9 cellular contexts compared by ENCODE assay signal in genomic region chr6:116011520-116011919, GRCh38. TPM values are rescaled to one million over a fixed set of nuclear protein-coding genes. Genes with fewer than 3 reads are reported as not detected.
DNase-seq lines count a peak whose midpoint lies in the region; ATAC-seq, FAIRE-seq and TF ChIP-seq lines count a peak whose summit lies in the region.
"Had no signal": no experiment of that assay in that cellular context is flagged by ENCODE, and none has a peak within 500 bp of the region (broad histone marks: within the 10 kb centered on the region; RNA-seq: fewer than 3 reads in every experiment).

No MANE protein-coding gene starts in this region.

- H3K4me3 Mint-ChIP-seq in Calu3 (ENCODE audit: low read depth, unreplicated experiment) = peak overlapping the region; percentile 48

- DNase-seq in Calu3 (peak; percentile 61), globus pallidus (ENCODE audit: low spot score) (no peak), DMS79 treated with DMSO at 0.1 percent for 48 hours (lab: John Stamatoyannopoulos, UW) (no peak), frontal cortex (ENCODE audit: low spot score in 2 of 2) (no peak), NAMALWA (ENCODE audit: low spot score) (no peak)

- no peak overlapping the region for H3K27ac ChIP-seq in duodenal mucosa (ENCODE audit: low read depth, low read length)

- FAIRE-seq in frontal cortex (lab: Jason Lieb, UNC) = no peak

- no peaks in the 10 kb centered on the region for H3K9me3 ChIP-seq in duodenal mucosa (ENCODE audit: control insufficient read depth in 1 of 2, low read length in 2 of 2)
- H3K9me3 ChIP-seq: thoracic aorta had no signal

- intact Hi-C loops in Calu3 (cut with micrococcal nuclease; ENCODE audit: unreplicated experiment) = loop anchor here (1.0 kb wide), 2 partner anchors 48 to 90 kb away; no protein-coding TSS in a partner anchor

- no peak overlapping the region for H3K9ac ChIP-seq in duodenal mucosa (ENCODE audit: low read depth in 1 of 2, low read length in 2 of 2)

- H3K36me3 ChIP-seq in duodenal mucosa (ENCODE audit: control insufficient read depth in 1 of 2, insufficient read depth in 2 of 2, low read length in 2 of 2) = no peaks in the 10 kb centered on the region
- H3K36me3 ChIP-seq: thoracic aorta had no signal

- BruUV-seq in Calu3 (replicated peaks; lab: Mats Ljungman, UMichigan) = no TSS peak

- ATAC-seq in GM21367 (IDR thresholded peaks at IDR 0.05; ENCODE audit: unreplicated experiment) = peak; percentile 40
- peak; percentile 32 for ATAC-seq in HG03521 (IDR thresholded peaks at IDR 0.05; ENCODE audit: unreplicated experiment)

- peaks cover 3% of the 10 kb centered on the region for H3K9me3 Mint-ChIP-seq in Calu3 (ENCODE audit: low read depth, unreplicated experiment)

- TF ChIP-seq CTCF in Calu3 (IDR thresholded peaks at IDR 0.05; ENCODE audit: unreplicated experiment) = no peak

- peaks cover 10% of the 10 kb centered on the region for H3K36me3 Mint-ChIP-seq in Calu3 (ENCODE audit: insufficient read depth, unreplicated experiment)

- H3K4me1 Mint-ChIP-seq in Calu3 (ENCODE audit: low read depth, unreplicated experiment) = peaks cover 69% of the 10 kb centered on the region

- H3K27me3 ChIP-seq in duodenal mucosa (ENCODE audit: control insufficient read depth in 1 of 2, insufficient read depth in 2 of 2, low read length in 2 of 2) = no peaks in the 10 kb centered on the region

- H3K27ac Mint-ChIP-seq in Calu3 (ENCODE audit: unreplicated experiment) = peak overlapping the region; percentile 98

- CTCF ChIA-PET in Calu3 (lab: Charles Lee) = interaction anchor here (0.6 to 2.7 kb wide), 14 partner anchors 8 to 1308 kb away, joined by 3 to 25 read pairs (median 6); partner anchors contain the start of genes FRK and NT5DC1

- peak overlapping the region; percentile 26 to 46 for H3K4me3 ChIP-seq in duodenal mucosa (ENCODE audit: low read depth in 1 of 2, low read length in 2 of 2)

- peaks cover 33 to 42% of the 10 kb centered on the region in 2 donors for H3K4me1 ChIP-seq in duodenal mucosa (ENCODE audit: control insufficient read depth in 1 of 2, insufficient read depth in 2 of 2, low read length in 2 of 2)

- H3K27me3 Mint-ChIP-seq in Calu3 (ENCODE audit: unreplicated experiment) = no peaks in the 10 kb centered on the region

RNA-seq across cellular contexts. Expression of gene FRK, which starts 49.2 kb away (rescaled TPM):
- total RNA-seq in Calu3 (2022) (21.1 and 21.2 TPM in 2 replicates), frontal cortex (0.41 TPM)

Comparison
In these comparisons a context has a peak if more than half of its experiments do, and no peak if none do; other contexts are left out.
1. RNA of gene FRK, which starts 49.2 kb away (total RNA-seq): 21.1 to 21.2 TPM in Calu3; 0.41 TPM in frontal cortex (single experiment); every median in the first group is over 10 times any median in the second.